In the genomic region with DNA sequence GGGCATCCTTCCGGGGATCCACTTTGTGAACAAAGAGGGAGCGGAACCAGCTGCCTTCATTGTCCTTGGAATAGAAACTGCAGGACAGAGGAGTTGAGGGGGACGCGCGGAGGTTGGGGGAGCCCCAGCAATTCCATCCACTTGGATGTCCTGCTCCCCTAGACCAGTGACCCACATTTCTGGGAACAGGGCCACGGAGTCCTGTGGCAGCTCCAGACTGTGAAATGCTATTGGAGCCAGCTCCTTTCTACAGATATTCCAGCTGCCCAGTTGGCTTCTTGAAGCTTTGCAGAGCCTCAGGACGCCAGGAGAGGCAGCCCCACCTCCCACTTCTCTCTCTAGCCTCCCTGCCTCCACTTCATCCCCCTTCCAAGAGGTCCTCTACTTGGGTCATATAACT, we compare ENCODE assay signal across 24 cellular contexts.
"Had no signal": no experiment of that assay in that cellular context is flagged by ENCODE, and none has a peak within 500 bp of the region (broad histone marks: within the 10 kb centered on the region; RNA-seq: fewer than 3 reads in every experiment).

No MANE protein-coding gene starts in this region.

- DNase-seq: activated B cell treated with CpG ODN at 0.5 μM for 24 hours; activated CD4-positive, alpha-beta T cell treated with anti-CD3 and anti-CD28 coated beads for 36 hours; activated CD8-positive, alpha-beta memory T cell treated with anti-CD3 and anti-CD28 coated beads, Interleukin-2, amount 10 ng/mL, durations not matched to agents 7 days and 5 days; activated CD8-positive, alpha-beta T cell treated with anti-CD3 and anti-CD28 coated beads, Interleukin-2, amount 10 ng/mL, durations not matched to agents 7 days and 5 days; activated naive CD4-positive, alpha-beta T cell; activated T-cell treated with anti-CD3 and anti-CD28 coated beads, Interleukin-2, amount 50 U/mL, for 48 hours; colonic mucosa; effector memory CD4-positive, alpha-beta T cell; erythroblast; gastrocnemius medialis; immature natural killer cell; mesenchymal stem cell; natural killer cell; stimulated activated CD4-positive, alpha-beta T cell treated with anti-CD3 and anti-CD28 coated beads, Interleukin-12 subunit alpha, Interleukin-12 subunit beta, amount 100 ng/mL, for 4 hours; stimulated activated CD4-positive, alpha-beta T cell treated with anti-CD3 and anti-CD28 coated beads, Interleukin-4, amount 100 ng/mL, for 1 hour; SW 1271; upper lobe of left lung had no signal

- H3K27me3 Mint-ChIP-seq: activated B cell treated with CpG ODN at 0.5 μM for 24 hours; activated CD4-positive, alpha-beta T cell treated with anti-CD3 and anti-CD28 coated beads for 36 hours; activated CD8-positive, alpha-beta memory T cell treated with anti-CD3 and anti-CD28 coated beads, Interleukin-2, amount 10 ng/mL, durations not matched to agents 7 days and 5 days; activated naive CD8-positive, alpha-beta T cell; central memory CD8-positive, alpha-beta T cell; stimulated activated naive CD8-positive, alpha-beta T cell treated with anti-CD3 and anti-CD28 coated beads, Interleukin-15, Interleukin-2, amounts not matched to agents 100 ng/mL and 50 ng/mL, for 24 hours had no signal

- H3K4me1 ChIP-seq: colonic mucosa, gastrocnemius medialis, upper lobe of left lung had no signal

- H3K4me1 Mint-ChIP-seq: activated B cell treated with CpG ODN at 0.5 μM for 24 hours; activated CD4-positive, alpha-beta T cell treated with anti-CD3 and anti-CD28 coated beads for 36 hours; activated CD8-positive, alpha-beta memory T cell treated with anti-CD3 and anti-CD28 coated beads, Interleukin-2, amount 10 ng/mL, durations not matched to agents 7 days and 5 days; central memory CD8-positive, alpha-beta T cell; immature natural killer cell had no signal

- H3K4me3 ChIP-seq: colonic mucosa, gastrocnemius medialis, skin epidermis, thoracic aorta, upper lobe of left lung had no signal

- ATAC-seq: activated CD4-positive, alpha-beta T cell treated with anti-CD3 and anti-CD28 coated beads for 36 hours; activated CD8-positive, alpha-beta memory T cell treated with anti-CD3 and anti-CD28 coated beads, Interleukin-2, amount 10 ng/mL, durations not matched to agents 7 days and 5 days; activated CD8-positive, alpha-beta T cell treated with anti-CD3 and anti-CD28 coated beads, Interleukin-2, amount 10 ng/mL, durations not matched to agents 7 days and 5 days; gastrocnemius medialis; natural killer cell; sciatic nerve had no signal

- H3K27ac ChIP-seq: colonic mucosa, gastrocnemius medialis, skin epidermis, thoracic aorta, upper lobe of left lung had no signal

- H3K27ac Mint-ChIP-seq: activated B cell treated with CpG ODN at 0.5 μM for 24 hours; activated CD4-positive, alpha-beta T cell treated with anti-CD3 and anti-CD28 coated beads for 36 hours; activated CD8-positive, alpha-beta memory T cell treated with anti-CD3 and anti-CD28 coated beads, Interleukin-2, amount 10 ng/mL, durations not matched to agents 7 days and 5 days; activated CD8-positive, alpha-beta T cell treated with anti-CD3 and anti-CD28 coated beads, Interleukin-2, amount 10 ng/mL, durations not matched to agents 7 days and 5 days; immature natural killer cell; natural killer cell; stimulated activated naive CD8-positive, alpha-beta T cell treated with anti-CD3 and anti-CD28 coated beads, Interleukin-15, Interleukin-2, amounts not matched to agents 100 ng/mL and 50 ng/mL, for 24 hours; T-helper 1 cell treated with Interleukin-12 subunit alpha and Interleukin-12 subunit beta and Interleukin-4 antibody, amounts not matched to agents 30 μg/mL and 1 μg/mL, for 36 hours had no signal

- H3K27me3 ChIP-seq: colonic mucosa, gastrocnemius medialis, upper lobe of left lung had no signal

- H3K36me3 Mint-ChIP-seq: activated naive CD8-positive, alpha-beta T cell; natural killer cell had no signal

- H3K4me3 Mint-ChIP-seq: activated B cell treated with CpG ODN at 0.5 μM for 24 hours; activated CD4-positive, alpha-beta T cell treated with anti-CD3 and anti-CD28 coated beads for 36 hours; activated CD8-positive, alpha-beta memory T cell treated with anti-CD3 and anti-CD28 coated beads, Interleukin-2, amount 10 ng/mL, durations not matched to agents 7 days and 5 days; activated CD8-positive, alpha-beta T cell treated with anti-CD3 and anti-CD28 coated beads, Interleukin-2, amount 10 ng/mL, durations not matched to agents 7 days and 5 days; activated naive CD8-positive, alpha-beta T cell; central memory CD8-positive, alpha-beta T cell; immature natural killer cell; natural killer cell; stimulated activated naive CD8-positive, alpha-beta T cell treated with anti-CD3 and anti-CD28 coated beads, Interleukin-15, Interleukin-2, amounts not matched to agents 100 ng/mL and 50 ng/mL, for 24 hours; T-helper 1 cell treated with Interleukin-12 subunit alpha and Interleukin-12 subunit beta and Interleukin-4 antibody, amounts not matched to agents 30 μg/mL and 1 μg/mL, for 36 hours had no signal

- H3K9me3 Mint-ChIP-seq: activated B cell treated with CpG ODN at 0.5 μM for 24 hours; central memory CD8-positive, alpha-beta T cell; immature natural killer cell; natural killer cell; stimulated activated naive CD8-positive, alpha-beta T cell treated with anti-CD3 and anti-CD28 coated beads, Interleukin-15, Interleukin-2, amounts not matched to agents 100 ng/mL and 50 ng/mL, for 24 hours; T-helper 1 cell treated with Interleukin-12 subunit alpha and Interleukin-12 subunit beta and Interleukin-4 antibody, amounts not matched to agents 30 μg/mL and 1 μg/mL, for 36 hours had no signal

- H3K9me3 ChIP-seq: colonic mucosa, gastrocnemius medialis, thoracic aorta, upper lobe of left lung had no signal
